8 cellular contexts compared by ENCODE assay signal in genomic region chr3:141231101-141231922, GRCh38.
DNase-seq lines count a peak whose midpoint lies in the region; ATAC-seq and TF ChIP-seq lines count a peak whose summit lies in the region.

TSS of gene PXYLP1 (plus strand) at chr3:141231825. CDS start at chr3:141260176, 28,351 bp downstream.

- peak within 1 kb of the TSS; percentile 84 for H3K4me3 ChIP-seq in AG09309 (ENCODE audit: control insufficient read depth, low read depth, low read length)

- peak; percentile 92 for ATAC-seq in GM18868 (IDR thresholded peaks at IDR 0.05; ENCODE audit: unreplicated experiment)
- ATAC-seq in HG03103 (IDR thresholded peaks at IDR 0.05; ENCODE audit: low read depth, unreplicated experiment): peak; percentile 92

- TF ChIP-seq CTCF in AG09309 (IDR thresholded peaks at IDR 0.05; ENCODE audit: control insufficient read depth, insufficient read depth, low read depth, low read length, missing control alignments): peak; percentile 34

- DNase-seq in AG09309 (ENCODE audit: low read depth) (peak; percentile 49), NCI-H2196 treated with DMSO at 0.1 percent for 48 hours (lab: John Stamatoyannopoulos, UW; ENCODE audit: unreplicated experiment) (peak; percentile 81), cerebellar cortex (ENCODE audit: low spot score) (peak; percentile 79), kidney tubule cell (ENCODE audit: low spot score) (peak; percentile 89)
- DNase-seq in activated CD4-positive, CD25-positive, alpha-beta regulatory T cell treated with anti-CD3 and anti-CD28 coated beads, Interleukin-2, amount 50 U/mL, for 16 hours (ENCODE audit: low read depth, low spot score): peak; percentile 73
- peak; percentile 70 to 88 (median 76) for DNase-seq in stimulated activated CD4-positive, alpha-beta T cell treated with anti-CD3 and anti-CD28 coated beads, Interleukin-1b, Interleukin-23, amount 100 ng/mL, for 24 hours (ENCODE audit: low read depth in 4 of 4, low spot score in 1 of 4)

Comparison
In these comparisons a context has a peak if more than half of its experiments do, and no peak if none do; other contexts are left out.
1. Peak in every context shown above with its lines: DNase-seq, ATAC-seq and H3K4me3 ChIP-seq.